In the genomic region with DNA sequence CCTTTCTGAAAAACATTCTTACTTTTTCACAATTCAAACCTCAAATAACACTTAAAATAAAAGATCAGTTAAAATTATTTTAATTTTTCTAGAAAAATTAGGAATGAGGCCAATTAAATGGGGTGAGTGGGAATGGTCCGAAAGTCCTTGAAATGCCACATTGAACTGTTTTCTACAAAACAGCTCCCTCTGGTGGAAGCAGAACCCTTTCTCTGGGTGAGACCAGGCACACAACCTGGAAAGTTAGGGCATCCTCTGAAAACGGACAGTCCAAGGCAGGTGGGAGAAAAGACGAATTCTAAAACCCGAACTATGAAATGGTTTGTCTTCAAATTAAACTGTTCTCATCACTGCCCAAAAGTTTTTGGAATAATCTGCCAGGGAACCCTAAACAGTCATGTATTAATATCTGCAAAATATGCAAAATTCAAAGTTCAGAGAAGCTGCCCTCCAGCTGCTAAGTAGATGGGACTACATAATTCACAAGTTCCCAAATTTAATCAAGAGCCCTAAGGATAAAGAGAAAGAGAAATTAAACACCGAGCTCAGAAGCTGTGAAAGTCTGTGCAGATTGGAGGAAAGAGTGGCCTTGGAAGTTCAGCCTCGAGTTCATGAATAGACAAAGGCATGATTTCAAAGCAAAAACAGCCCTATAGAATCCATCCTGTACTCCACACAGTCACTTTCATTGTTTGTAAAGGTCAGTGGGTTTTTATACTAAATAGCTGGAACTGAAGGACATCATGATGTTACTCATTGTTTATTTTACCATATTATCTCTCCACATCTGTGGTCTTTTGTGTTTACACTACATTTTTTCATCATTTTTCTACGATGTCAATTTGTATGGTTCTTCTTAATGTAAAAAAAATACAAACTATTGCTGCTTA, we compare ENCODE assay signal across 8 cellular contexts.
DNase-seq lines count a peak whose midpoint lies in the region; ATAC-seq and TF ChIP-seq lines count a peak whose summit lies in the region.

No MANE protein-coding gene starts in this region.

- WGBS in suprapubic skin: 38% methylated on average over 7 of the region's 7 CpGs

- no peak overlapping the region for H3K27ac ChIP-seq in C4-2B
- H3K27ac ChIP-seq in brain microvascular endothelial cell: peak overlapping the region; percentile 90
- H3K27ac ChIP-seq in suprapubic skin: no peak overlapping the region

- TF ChIP-seq EP300 in suprapubic skin (IDR thresholded peaks at IDR 0.05): no peak

- in situ Hi-C loops in brain microvascular endothelial cell (cut with HindIII; ENCODE audit: low pct_ligation_motif_present, low sequenced_read_pairs): no loop called here

- no peaks in the 10 kb centered on the region for H3K9me3 ChIP-seq in suprapubic skin

- TF ChIP-seq CTCF in C4-2B (conservative IDR thresholded peaks at IDR 0.05) (peak; percentile 85), brain microvascular endothelial cell (IDR thresholded peaks at IDR 0.05; ENCODE audit: low read depth, low read length, missing control alignments) (peak; percentile 87), suprapubic skin (IDR thresholded peaks at IDR 0.05) (peak; percentile 22 to 61)

- peak; percentile 47 for ATAC-seq in GM18868 (IDR thresholded peaks at IDR 0.05; ENCODE audit: unreplicated experiment)
- no peak for ATAC-seq in HG02798 (IDR thresholded peaks at IDR 0.05; ENCODE audit: poor library complexity, unreplicated experiment)

- H3K4me1 ChIP-seq in suprapubic skin: no peaks in the 10 kb centered on the region

- DNase-seq in NCI-H345 (lab: John Stamatoyannopoulos, UW) (peak; percentile 54), brain microvascular endothelial cell (peak; percentile 75), inferior parietal cortex (ENCODE audit: extremely low spot score) (peak; percentile 91), suprapubic skin (ENCODE audit: low spot score in 2 of 2) (no peak), NCI-H2029 treated with DMSO at 0.1 percent for 48 hours (lab: John Stamatoyannopoulos, UW) (no peak)

- H3K27me3 ChIP-seq in brain microvascular endothelial cell (replicated peaks) (no peaks in the 10 kb centered on the region), suprapubic skin (no peaks in the 10 kb centered on the region)

- TF ChIP-seq POLR2A in suprapubic skin (IDR thresholded peaks at IDR 0.05): no peak

- H3K4me3 ChIP-seq in brain microvascular endothelial cell (ENCODE audit: low read depth, low read length) (no peak overlapping the region), suprapubic skin (no peak overlapping the region)

- H3K36me3 ChIP-seq in brain microvascular endothelial cell (replicated peaks): no peaks in the 10 kb centered on the region
- H3K36me3 ChIP-seq in suprapubic skin: no peaks in the 10 kb centered on the region

Comparison
In these comparisons a context has a peak if more than half of its experiments do, and no peak if none do; other contexts are left out.
1. DNase-seq: peak in NCI-H345 (single experiment), brain microvascular endothelial cell (single experiment) and inferior parietal cortex (single experiment); none in suprapubic skin (0 of 2) and NCI-H2029 treated with DMSO at 0.1 percent for 48 hours (single experiment).
2. Peak in every context shown above with its lines, with median percentiles within 50 percentile points of each other: CTCF ChIP-seq.